Comparison of ENCODE assay signal across 16 cellular contexts in the genomic region with DNA sequence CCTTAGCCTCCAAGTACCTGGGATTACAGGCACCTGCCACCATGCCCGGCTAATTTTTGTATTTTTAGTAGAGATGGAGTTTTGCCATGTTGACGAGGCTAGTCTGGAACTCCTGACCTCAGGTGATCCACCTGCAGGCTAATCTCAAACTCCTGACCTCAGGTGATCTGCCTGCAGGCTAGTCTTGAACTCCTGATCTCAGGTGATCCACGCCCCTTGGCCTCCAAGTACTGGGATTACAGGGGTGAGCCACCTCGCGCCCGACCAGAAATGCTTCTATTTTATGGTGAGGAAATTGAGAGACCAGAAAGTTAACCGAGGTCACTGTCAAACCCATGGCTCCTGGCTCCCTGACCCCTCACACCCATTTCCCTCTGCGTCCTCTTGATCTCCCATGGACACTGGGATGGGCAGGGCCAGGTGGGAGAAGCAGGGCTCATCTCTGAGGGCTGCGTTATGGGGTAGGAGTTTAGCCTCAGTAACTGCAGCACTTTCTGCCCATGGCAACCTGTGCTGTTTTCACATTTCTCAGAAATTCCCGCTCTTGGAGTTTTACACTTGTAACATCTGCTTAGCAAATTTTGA.
"Had no signal": no experiment of that assay in that cellular context is flagged by ENCODE, and none has a peak within 500 bp of the region (broad histone marks: within the 10 kb centered on the region; RNA-seq: fewer than 3 reads in every experiment).

No MANE protein-coding gene starts in this region.

- H3K9me3 Mint-ChIP-seq: activated naive CD8-positive, alpha-beta T cell treated with anti-CD3 and anti-CD28 coated beads for 36 hours; activated T-helper 1 cell treated with anti-CD3 and anti-CD28 coated beads, Interleukin-12 subunit alpha, Interleukin-12 subunit beta, Interleukin-2, Interleukin-4 antibody, amounts not matched to agents 30 ng/mL and 10 ng/mL and 1 ng/mL, durations not matched to agents 14 hours and 24 hours and 36 hours; effector memory CD8-positive, alpha-beta T cell; mesothelial cell of epicardium; T-helper 2 cell treated with Interferon-gamma antibody and Interleukin-4, amounts not matched to agents 5 μg/mL and 100 μg/mL, for 36 hours; WTC11 had no signal

- H3K4me3 ChIP-seq: lung had no signal

- H3K4me3 Mint-ChIP-seq: activated CD4-positive, alpha-beta T cell treated with anti-CD3 and anti-CD28 coated beads for 36 hours; activated naive CD8-positive, alpha-beta T cell treated with anti-CD3 and anti-CD28 coated beads for 36 hours; activated T-helper 1 cell treated with anti-CD3 and anti-CD28 coated beads, Interleukin-12 subunit alpha, Interleukin-12 subunit beta, Interleukin-2, Interleukin-4 antibody, amounts not matched to agents 30 ng/mL and 10 ng/mL and 1 ng/mL, durations not matched to agents 14 hours and 24 hours and 36 hours; effector memory CD8-positive, alpha-beta T cell; mesothelial cell of epicardium; nephron progenitor cell; T-helper 2 cell treated with Interferon-gamma antibody and Interleukin-4, amounts not matched to agents 5 μg/mL and 100 μg/mL, for 36 hours; type B pancreatic cell; WTC11 had no signal

- ATAC-seq: activated CD4-positive, alpha-beta T cell treated with anti-CD3 and anti-CD28 coated beads for 36 hours; effector memory CD8-positive, alpha-beta T cell; stimulated activated naive CD8-positive, alpha-beta T cell treated with anti-CD3 and anti-CD28 coated beads, Interleukin-15, Interleukin-2, amounts not matched to agents 100 U/mL and 50 U/mL, for 24 hours had no signal

- H3K27me3 Mint-ChIP-seq: activated naive CD8-positive, alpha-beta T cell treated with anti-CD3 and anti-CD28 coated beads for 36 hours; effector memory CD8-positive, alpha-beta T cell; progenitor cell of endocrine pancreas; type B pancreatic cell had no signal

- H3K27ac Mint-ChIP-seq: activated CD4-positive, alpha-beta T cell treated with anti-CD3 and anti-CD28 coated beads for 36 hours; activated naive CD8-positive, alpha-beta T cell treated with anti-CD3 and anti-CD28 coated beads for 36 hours; activated T-helper 1 cell treated with anti-CD3 and anti-CD28 coated beads, Interleukin-12 subunit alpha, Interleukin-12 subunit beta, Interleukin-2, Interleukin-4 antibody, amounts not matched to agents 30 ng/mL and 10 ng/mL and 1 ng/mL, durations not matched to agents 14 hours and 24 hours and 36 hours; effector memory CD8-positive, alpha-beta T cell; mesothelial cell of epicardium; nephron progenitor cell; progenitor cell of endocrine pancreas; T-helper 2 cell treated with Interferon-gamma antibody and Interleukin-4, amounts not matched to agents 5 μg/mL and 100 μg/mL, for 36 hours; type B pancreatic cell; WTC11 had no signal

- H3K4me1 Mint-ChIP-seq: activated CD4-positive, alpha-beta T cell treated with anti-CD3 and anti-CD28 coated beads for 36 hours; activated naive CD8-positive, alpha-beta T cell treated with anti-CD3 and anti-CD28 coated beads for 36 hours had no signal

- DNase-seq: activated CD4-positive, alpha-beta T cell treated with anti-CD3 and anti-CD28 coated beads for 36 hours; activated CD4-positive, alpha-beta T cell treated with anti-CD3 and anti-CD28 coated beads, Interleukin-2, amount 50 U/mL, for 48 hours; activated naive CD8-positive, alpha-beta T cell treated with anti-CD3 and anti-CD28 coated beads for 36 hours; effector memory CD8-positive, alpha-beta T cell; glutamatergic neuron; hippocampal formation; nephron progenitor cell; stimulated activated CD4-positive, alpha-beta T cell treated with anti-CD3 and anti-CD28 coated beads, Interleukin-2, amount 100 ng/mL, for 24 hours; stimulated activated naive CD8-positive, alpha-beta T cell treated with anti-CD3 and anti-CD28 coated beads, Interleukin-15, Interleukin-2, amounts not matched to agents 100 U/mL and 50 U/mL, for 24 hours had no signal

- H3K36me3 Mint-ChIP-seq: activated naive CD8-positive, alpha-beta T cell treated with anti-CD3 and anti-CD28 coated beads for 36 hours; mesothelial cell of epicardium; WTC11 had no signal
